In genomic region chr1:42379794-42380616, GRCh38 we compare ENCODE assay signal across 8 cellular contexts. TPM values are rescaled to one million over a fixed set of nuclear protein-coding genes. Genes with fewer than 3 reads are reported as not detected.
A peak's percentile ranks its signal among the peaks of the same experiment; 100 is the strongest.
DNase-seq lines count a peak whose midpoint lies in the region; ATAC-seq and TF ChIP-seq lines count a peak whose summit lies in the region.

No MANE protein-coding gene starts in this region.

- H3K27me3 ChIP-seq in ovary: no peaks in the 10 kb centered on the region

- peak overlapping the region; percentile 71 for H3K4me3 Mint-ChIP-seq in activated CD8-positive, alpha-beta T cell treated with anti-CD3 and anti-CD28 coated beads, Interleukin-2, amount 10 ng/mL, durations not matched to agents 7 days and 5 days

- WGBS in ovary, 3 donors: 1% methylated on average over 16 to 41 of the region's 41 CpGs

- no peaks in the 10 kb centered on the region for H3K36me3 ChIP-seq in ovary

- H3K36me3 Mint-ChIP-seq in activated CD8-positive, alpha-beta T cell treated with anti-CD3 and anti-CD28 coated beads, Interleukin-2, amount 10 ng/mL, durations not matched to agents 7 days and 5 days (ENCODE audit: low read depth): no peaks in the 10 kb centered on the region

- peaks cover 8% of the 10 kb centered on the region for H3K4me1 Mint-ChIP-seq in activated CD8-positive, alpha-beta T cell treated with anti-CD3 and anti-CD28 coated beads, Interleukin-2, amount 10 ng/mL, durations not matched to agents 7 days and 5 days (ENCODE audit: low read depth)

- TF ChIP-seq POLR2A in ovary (IDR thresholded peaks at IDR 0.05): no peak

- no peaks in the 10 kb centered on the region for H3K9me3 ChIP-seq in ovary

- no peak overlapping the region for H3K27ac Mint-ChIP-seq in activated CD8-positive, alpha-beta T cell treated with anti-CD3 and anti-CD28 coated beads, Interleukin-2, amount 10 ng/mL, durations not matched to agents 7 days and 5 days

- TF ChIP-seq CTCF in ovary (IDR thresholded peaks at IDR 0.05): no peak

- peak overlapping the region; percentile 59 for H3K4me3 ChIP-seq in Jurkat, Clone E6-1 (ENCODE audit: low read length)
- peak overlapping the region; percentile 40 for H3K4me3 ChIP-seq in ovary

- no peak overlapping the region for H3K27ac ChIP-seq in ovary

- H3K4me1 ChIP-seq in ovary (ENCODE audit: insufficient read depth): peaks cover 7% of the 10 kb centered on the region

- ATAC-seq in GM21529 (IDR thresholded peaks at IDR 0.05; ENCODE audit: unreplicated experiment) (peak; percentile 49), Right ventricle myocardium superior (ENCODE audit: poor library complexity) (peak; percentile 70)
- ATAC-seq in activated CD8-positive, alpha-beta T cell treated with anti-CD3 and anti-CD28 coated beads, Interleukin-2, amount 10 ng/mL, durations not matched to agents 7 days and 5 days: peak; percentile 64

- H3K9me3 Mint-ChIP-seq in activated CD8-positive, alpha-beta T cell treated with anti-CD3 and anti-CD28 coated beads, Interleukin-2, amount 10 ng/mL, durations not matched to agents 7 days and 5 days (ENCODE audit: insufficient read depth): no peaks in the 10 kb centered on the region

- CTCF ChIA-PET in activated CD8-positive, alpha-beta T cell treated with anti-CD3 and anti-CD28 coated beads, Interleukin-2, amount 10 ng/mL, durations not matched to agents 7 days and 5 days (lab: Charles Lee): no interaction called here

- DNase-seq in NCI-H2029 (lab: John Stamatoyannopoulos, UW): peak; percentile 62
- no peak for DNase-seq in NCI-H2029 treated with DMSO at 0.1 percent for 48 hours (lab: John Stamatoyannopoulos, UW)
- DNase-seq in Jurkat, Clone E6-1 (ENCODE audit: low read depth, low spot score): no peak
- DNase-seq in activated CD8-positive, alpha-beta T cell treated with anti-CD3 and anti-CD28 coated beads, Interleukin-2, amount 10 ng/mL, durations not matched to agents 7 days and 5 days: peak; percentile 25
- no peak for DNase-seq in Right ventricle myocardium superior
- DNase-seq in ovary: no peak
- no peak for DNase-seq in activated gamma-delta T cell (lab: John Stamatoyannopoulos, UW)

- intact Hi-C loops in Right ventricle myocardium superior (cut with DNase I) (no loop called here), ovary (cut with DNase I) (no loop called here)

- peaks cover 44% of the 10 kb centered on the region for H3K27me3 Mint-ChIP-seq in activated CD8-positive, alpha-beta T cell treated with anti-CD3 and anti-CD28 coated beads, Interleukin-2, amount 10 ng/mL, durations not matched to agents 7 days and 5 days (ENCODE audit: low read depth)

- no peak for TF ChIP-seq EP300 in ovary (IDR thresholded peaks at IDR 0.05)

- POLR2A ChIA-PET in activated CD8-positive, alpha-beta T cell treated with anti-CD3 and anti-CD28 coated beads, Interleukin-2, amount 10 ng/mL, durations not matched to agents 7 days and 5 days (lab: Charles Lee): no interaction called here

RNA-seq across cellular contexts. Expression of gene RIMKLA, which starts 0.6 kb away (rescaled TPM):
- polyA plus RNA-seq in Jurkat, Clone E6-1 (2012; ENCODE audit: insufficient read depth, insufficient read length): 9.5 TPM
- total RNA-seq in activated CD8-positive, alpha-beta T cell treated with anti-CD3 and anti-CD28 coated beads, Interleukin-2, amount 10 ng/mL, durations not matched to agents 7 days and 5 days: 1 to 10 TPM; 2.5 TPM
- total RNA-seq in Right ventricle myocardium superior (7.6 TPM), ovary (under 1 TPM in 6 of 7 donors, not detected in 1; 0.02 to 0.23 (median 0.10) TPM)
- polyA plus RNA-seq in ovary: under 1 TPM; 0.19 to 0.27 TPM

RNA-seq across cellular contexts. Expression of gene FOXJ3, which starts 45.0 kb away (rescaled TPM):
- 18.5 TPM for polyA plus RNA-seq in Jurkat, Clone E6-1 (2012; ENCODE audit: insufficient read depth, insufficient read length)
- total RNA-seq in activated CD8-positive, alpha-beta T cell treated with anti-CD3 and anti-CD28 coated beads, Interleukin-2, amount 10 ng/mL, durations not matched to agents 7 days and 5 days: 10 to 100 TPM; 41.5 to 44.5 TPM
- 33.1 TPM for total RNA-seq in Right ventricle myocardium superior
- 10 to 100 TPM; 36.4 to 59.0 (median 49.4) TPM for total RNA-seq in ovary
- 10 to 100 TPM; 18.7 to 52.3 TPM for polyA plus RNA-seq in ovary

Comparison
In these comparisons a context has a peak if more than half of its experiments do, and no peak if none do; other contexts are left out.
1. DNase-seq: peak in NCI-H2029 (single experiment) and activated CD8-positive, alpha-beta T cell treated with anti-CD3 and anti-CD28 coated beads, Interleukin-2, amount 10 ng/mL, durations not matched to agents 7 days and 5 days (single experiment); none in NCI-H2029 treated with DMSO at 0.1 percent for 48 hours (single experiment), Jurkat, Clone E6-1 (single experiment), Right ventricle myocardium superior (single experiment), ovary (0 of 5) and activated gamma-delta T cell (single experiment).
2. Peak in every context shown above with its lines, with median percentiles within 50 percentile points of each other: ATAC-seq.